In genomic region chr20:8163543-8163942, GRCh38 we compare ENCODE assay signal across 28 cellular contexts.
"Had no signal": no experiment of that assay in that cellular context is flagged by ENCODE, and none has a peak within 500 bp of the region (broad histone marks: within the 10 kb centered on the region; RNA-seq: fewer than 3 reads in every experiment).

No MANE protein-coding gene starts in this region.

- DNase-seq: colonic mucosa; cortex of kidney; dermis blood vessel endothelial cell; dorsolateral prefrontal cortex; effector CD4-positive, alpha-beta T cell; effector CD8-positive, alpha-beta T cell; effector memory CD4-positive, alpha-beta T cell; effector memory CD8-positive, alpha-beta T cell; endodermal cell; erythroblast; esophagus squamous epithelium; foreskin fibroblast; foreskin keratinocyte; foreskin melanocyte; gastrocnemius medialis; glutamatergic neuron; head of caudate nucleus; heart left ventricle; heart right ventricle had no signal

- H3K9me3 ChIP-seq: colonic mucosa, esophagus muscularis mucosa, esophagus squamous epithelium, gastrocnemius medialis, gastroesophageal sphincter, heart left ventricle had no signal

- ATAC-seq: effector memory CD8-positive, alpha-beta T cell; esophagus mucosa; foreskin keratinocyte; gastrocnemius medialis; gastroesophageal sphincter; heart left ventricle; heart right ventricle had no signal

- H3K27me3 ChIP-seq: colonic mucosa, dorsolateral prefrontal cortex, esophagus muscularis mucosa, esophagus squamous epithelium, foreskin keratinocyte, gastrocnemius medialis, gastroesophageal sphincter, heart left ventricle, heart right ventricle had no signal

- H3K4me3 ChIP-seq: colonic mucosa, coronary artery, dorsolateral prefrontal cortex, esophagus muscularis mucosa, esophagus squamous epithelium, gastrocnemius medialis, gastroesophageal sphincter, heart left ventricle, heart right ventricle had no signal

- H3K4me1 ChIP-seq: colonic mucosa, foreskin keratinocyte had no signal

- FAIRE-seq: colon, endometrium, endothelial cell of umbilical vein, frontal cortex had no signal

- H3K36me3 ChIP-seq: colonic mucosa, esophagus muscularis mucosa, esophagus squamous epithelium, gastrocnemius medialis, gastroesophageal sphincter, heart left ventricle, heart right ventricle had no signal

- H3K27ac ChIP-seq: colonic mucosa, coronary artery, dorsolateral prefrontal cortex, epithelial cell of prostate, esophagus muscularis mucosa, esophagus squamous epithelium, foreskin keratinocyte, heart left ventricle, heart right ventricle had no signal
